ENCODE assay signal across 16 cellular contexts in the genomic region with DNA sequence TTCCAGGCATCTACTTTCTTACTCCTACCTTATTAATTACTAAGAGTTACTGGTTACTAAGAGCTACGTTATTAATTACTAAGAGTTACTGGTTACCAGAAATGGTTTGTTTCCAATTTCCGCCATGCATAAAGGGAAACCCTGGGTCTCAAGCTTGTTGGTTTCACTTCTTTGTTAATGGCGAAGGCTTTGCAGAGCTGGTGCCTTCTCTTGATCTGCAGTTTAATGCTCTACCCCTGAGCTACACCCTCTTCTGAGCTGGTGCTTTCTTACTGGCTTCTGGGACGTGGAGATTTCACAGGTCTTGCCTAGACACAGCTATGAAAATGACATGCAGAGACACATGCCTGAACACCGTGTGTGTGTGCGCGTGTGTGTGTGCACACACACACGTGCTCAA. TPM values are rescaled to one million over a fixed set of nuclear protein-coding genes. Genes with fewer than 3 reads are reported as not detected.
DNase-seq lines count a peak whose midpoint lies in the region; ATAC-seq, FAIRE-seq and TF ChIP-seq lines count a peak whose summit lies in the region.
"Had no signal": no experiment of that assay in that cellular context is flagged by ENCODE, and none has a peak within 500 bp of the region (broad histone marks: within the 10 kb centered on the region; RNA-seq: fewer than 3 reads in every experiment).

No MANE protein-coding gene starts in this region.

- DNase-seq in GM19239 (ENCODE audit: insufficient read length, low spot score) (peak; percentile 19), astrocyte of the spinal cord (ENCODE audit: low read depth, low spot score) (no peak), osteocyte (ENCODE audit: extremely low spot score, unreplicated experiment) (no peak), NCI-H1105 treated with DMSO at 0.1 percent for 48 hours (lab: John Stamatoyannopoulos, UW) (no peak), NOMO-1 (lab: John Stamatoyannopoulos, UW; ENCODE audit: unreplicated experiment in 2 of 2) (no peak), mucosa of gallbladder (ENCODE audit: low spot score) (no peak)
- no peak for DNase-seq in activated CD4-positive, CD25-positive, alpha-beta regulatory T cell (lab: John Stamatoyannopoulos, UW)
- DNase-seq: activated CD4-positive, alpha-beta memory T cell treated with anti-CD3 and anti-CD28 coated beads, Interleukin-2, amount 10 ng/mL, durations not matched to agents 7 days and 5 days; activated naive CD4-positive, alpha-beta T cell treated with Interleukin-2 at 50 U/mL for 16 hours; CD4-positive, CD25-positive, alpha-beta regulatory T cell; natural killer cell; NCI-H82; stimulated activated CD8-positive, alpha-beta memory T cell treated with anti-CD3 and anti-CD28 coated beads, Interleukin-4, amount 100 ng/mL, for 48 hours had no signal

- peaks cover 4% of the 10 kb centered on the region for H3K36me3 Mint-ChIP-seq in osteocyte (ENCODE audit: unreplicated experiment)
- H3K36me3 Mint-ChIP-seq: CD4-positive, CD25-positive, alpha-beta regulatory T cell; natural killer cell had no signal

- H3K4me3 Mint-ChIP-seq in osteocyte (ENCODE audit: unreplicated experiment) = peak overlapping the region; percentile 3
- H3K4me3 Mint-ChIP-seq: activated CD4-positive, alpha-beta memory T cell treated with anti-CD3 and anti-CD28 coated beads, Interleukin-2, amount 10 ng/mL, durations not matched to agents 7 days and 5 days; CD4-positive, CD25-positive, alpha-beta regulatory T cell; natural killer cell had no signal

- H3K27me3 Mint-ChIP-seq in osteocyte (ENCODE audit: unreplicated experiment) = no peaks in the 10 kb centered on the region
- H3K27me3 Mint-ChIP-seq: activated CD4-positive, alpha-beta memory T cell treated with anti-CD3 and anti-CD28 coated beads, Interleukin-2, amount 10 ng/mL, durations not matched to agents 7 days and 5 days; CD4-positive, CD25-positive, alpha-beta regulatory T cell had no signal

- H3K9me3 Mint-ChIP-seq in osteocyte (ENCODE audit: unreplicated experiment) = peaks cover 6% of the 10 kb centered on the region
- H3K9me3 Mint-ChIP-seq: natural killer cell had no signal

- peak; percentile 62 for ATAC-seq in HG03378 (IDR thresholded peaks at IDR 0.05; ENCODE audit: unreplicated experiment)
- ATAC-seq: natural killer cell had no signal

- peaks cover 62% of the 10 kb centered on the region for H3K4me1 Mint-ChIP-seq in osteocyte (ENCODE audit: unreplicated experiment)
- H3K4me1 Mint-ChIP-seq: activated CD4-positive, alpha-beta memory T cell treated with anti-CD3 and anti-CD28 coated beads, Interleukin-2, amount 10 ng/mL, durations not matched to agents 7 days and 5 days; natural killer cell had no signal

- peak overlapping the region; percentile 68 for H3K27ac Mint-ChIP-seq in osteocyte (ENCODE audit: unreplicated experiment)
- H3K27ac Mint-ChIP-seq: activated CD4-positive, alpha-beta memory T cell treated with anti-CD3 and anti-CD28 coated beads, Interleukin-2, amount 10 ng/mL, durations not matched to agents 7 days and 5 days; natural killer cell had no signal

- TF ChIP-seq CTCF in astrocyte of the spinal cord (IDR thresholded peaks at IDR 0.05; ENCODE audit: low read depth, low read length) = no peak
- no peak for TF ChIP-seq CTCF in osteocyte (IDR thresholded peaks at IDR 0.05)

- in situ Hi-C loops in astrocyte of the spinal cord (cut with HindIII; ENCODE audit: low sequenced_read_pairs) = no loop called here

- peak overlapping the region; percentile 21 for H3K4me3 ChIP-seq in astrocyte of the spinal cord (ENCODE audit: low read depth, low read length)

- FAIRE-seq in GM19239 (lab: Jason Lieb, UNC) = no peak

RNA-seq across cellular contexts. Expression of a gene that starts 0.6 kb away (rescaled TPM):
- 23.6 and 24.7 TPM in 2 replicates for total RNA-seq in osteocyte
- total RNA-seq in mucosa of gallbladder = 0.43 TPM
- total RNA-seq: activated CD4-positive, alpha-beta memory T cell treated with anti-CD3 and anti-CD28 coated beads, Interleukin-2, amount 10 ng/mL, durations not matched to agents 7 days and 5 days; CD4-positive, CD25-positive, alpha-beta regulatory T cell; natural killer cell; T-helper 1 cell treated with Interleukin-12 subunit alpha and Interleukin-12 subunit beta and Interleukin-4 antibody, amounts not matched to agents 30 ng/mL and 1 ng/mL, for 36 hours had no signal

RNA-seq across cellular contexts. Expression of a gene that starts 26.9 kb away (rescaled TPM):
- total RNA-seq in osteocyte (not detected in 2 replicates), mucosa of gallbladder (3.3 TPM)
- total RNA-seq: activated CD4-positive, alpha-beta memory T cell treated with anti-CD3 and anti-CD28 coated beads, Interleukin-2, amount 10 ng/mL, durations not matched to agents 7 days and 5 days; CD4-positive, CD25-positive, alpha-beta regulatory T cell; HT1080; natural killer cell; T-helper 1 cell treated with Interleukin-12 subunit alpha and Interleukin-12 subunit beta and Interleukin-4 antibody, amounts not matched to agents 30 ng/mL and 1 ng/mL, for 36 hours had no signal

RNA-seq across cellular contexts. Expression of a gene that starts 51.1 kb away (rescaled TPM):
- 0.51 TPM in 1 of 2 replicates, not detected in the other for total RNA-seq in osteocyte
- 0.92 TPM for total RNA-seq in mucosa of gallbladder
- total RNA-seq: activated CD4-positive, alpha-beta memory T cell treated with anti-CD3 and anti-CD28 coated beads, Interleukin-2, amount 10 ng/mL, durations not matched to agents 7 days and 5 days; HT1080; natural killer cell had no signal

Comparison
In these comparisons a context has a peak if more than half of its experiments do, and no peak if none do; other contexts are left out.
1. RNA of a gene that starts 0.6 kb away (total RNA-seq): 23.6 to 24.7 TPM in osteocyte; 0.43 TPM in mucosa of gallbladder (single experiment); every median in the first group is over 10 times any median in the second.